Comparison of ENCODE assay signal across 11 cellular contexts in genomic region chr5:643351-643801, GRCh38. TPM values are rescaled to one million over a fixed set of nuclear protein-coding genes. Genes with fewer than 3 reads are reported as not detected.
DNase-seq lines count a peak whose midpoint lies in the region; ATAC-seq and TF ChIP-seq lines count a peak whose summit lies in the region.
"Had no signal": no experiment of that assay in that cellular context is flagged by ENCODE, and none has a peak within 500 bp of the region (broad histone marks: within the 10 kb centered on the region; RNA-seq: fewer than 3 reads in every experiment).

No MANE protein-coding gene starts in this region.

- H3K9me3 ChIP-seq in DND-41 (ENCODE audit: insufficient read depth, low read length, severe bottlenecking) (peaks cover 2% of the 10 kb centered on the region), OCI-LY3 (ENCODE audit: insufficient read depth, low read length) (no peaks in the 10 kb centered on the region)
- H3K9me3 ChIP-seq: heart right ventricle, mucosa of descending colon had no signal

- no peak for DNase-seq in DND-41
- no peak for DNase-seq in activated CD8-positive, alpha-beta memory T cell treated with anti-CD3 and anti-CD28 coated beads for 24 hours
- no peak for DNase-seq in mesenteric fat pad (ENCODE audit: low spot score)
- no peak for DNase-seq in SHP77 (lab: John Stamatoyannopoulos, UW)
- DNase-seq: CD4-positive, alpha-beta T cell; heart right ventricle had no signal

- H3K4me1 ChIP-seq in DND-41 (ENCODE audit: insufficient read depth, low read length) (no peaks in the 10 kb centered on the region), OCI-LY3 (ENCODE audit: low read length) (peaks cover 26% of the 10 kb centered on the region)
- H3K4me1 ChIP-seq: heart right ventricle had no signal

- no peak overlapping the region for H3K9ac ChIP-seq in DND-41 (ENCODE audit: low read depth, low read length)
- peak overlapping the region; percentile 30; the same call in 1 of the 2 replicates for H3K9ac ChIP-seq in OCI-LY3 (ENCODE audit: low read length)

- peak; percentile 27; the same call in 2 of the 3 replicates for ATAC-seq in DND-41 (ENCODE audit: insufficient read depth, low read depth)
- ATAC-seq in GM19395 (IDR thresholded peaks at IDR 0.05; ENCODE audit: unreplicated experiment): peak; percentile 44
- peak; percentile 34 for ATAC-seq in HG03095 (IDR thresholded peaks at IDR 0.05; ENCODE audit: unreplicated experiment)
- ATAC-seq in HG02973 (IDR thresholded peaks at IDR 0.05; ENCODE audit: unreplicated experiment): no peak
- ATAC-seq: heart right ventricle, mucosa of descending colon had no signal

- H3K4me2 ChIP-seq in DND-41 (ENCODE audit: insufficient read depth, low read length): no peak overlapping the region
- peak overlapping the region; percentile 76 for H3K4me2 ChIP-seq in OCI-LY3 (ENCODE audit: low read length)

- no peak for TF ChIP-seq CTCF in DND-41 (IDR thresholded peaks at IDR 0.05; ENCODE audit: borderline replicate concordance, extremely low read depth, low read length, poor library complexity, severe bottlenecking)
- TF ChIP-seq CTCF in OCI-LY3 (IDR thresholded peaks at IDR 0.05; ENCODE audit: low read depth, low read length): peak; percentile 23; the same call in 1 of the 2 replicates

- H3K4me3 ChIP-seq in DND-41 (ENCODE audit: low read depth in 1 of 2, low read length in 2 of 2): no peak overlapping the region
- H3K4me3 ChIP-seq in OCI-LY3 (ENCODE audit: low read length): peak overlapping the region; percentile 58
- H3K4me3 ChIP-seq: heart right ventricle, mucosa of descending colon had no signal

- H3K27ac ChIP-seq in DND-41 (ENCODE audit: low read length): no peak overlapping the region
- H3K27ac ChIP-seq in OCI-LY3 (ENCODE audit: low read length): peak overlapping the region; percentile 71
- H3K27ac ChIP-seq: heart right ventricle had no signal

- H4K20me1 ChIP-seq in DND-41 (ENCODE audit: insufficient read depth, low read length) (peaks cover 20% of the 10 kb centered on the region), OCI-LY3 (ENCODE audit: insufficient read depth, low read length) (peaks cover 13% of the 10 kb centered on the region)

- no peak overlapping the region for H2AFZ ChIP-seq in DND-41 (ENCODE audit: low read depth, low read length)
- H2AFZ ChIP-seq in OCI-LY3 (ENCODE audit: low read depth, low read length): no peak overlapping the region

- no peaks in the 10 kb centered on the region for H3K27me3 ChIP-seq in DND-41 (ENCODE audit: insufficient read depth, low read length, poor library complexity)
- H3K27me3 ChIP-seq in OCI-LY3 (ENCODE audit: low read depth, low read length): no peaks in the 10 kb centered on the region
- H3K27me3 ChIP-seq: heart right ventricle had no signal

- H3K36me3 ChIP-seq in DND-41 (ENCODE audit: insufficient read depth, low read length) (peaks cover 95% of the 10 kb centered on the region), OCI-LY3 (replicated peaks; ENCODE audit: low read depth, low read length) (peaks cover 40% of the 10 kb centered on the region)

- no peaks in the 10 kb centered on the region for H3K79me2 ChIP-seq in DND-41 (ENCODE audit: insufficient read depth, low read length)
- peaks cover 5% of the 10 kb centered on the region for H3K79me2 ChIP-seq in OCI-LY3 (ENCODE audit: low read length)

RNA-seq across cellular contexts. Expression of gene CEP72, which starts 31.2 kb away (rescaled TPM):
- total RNA-seq in mesenteric fat pad: 2.0 TPM

RNA-seq across cellular contexts. Expression of gene TPPP, which starts 49.8 kb away (rescaled TPM):
- 5.4 TPM for total RNA-seq in mesenteric fat pad
